In genomic region chr15:67097424-67097823, GRCh38 we compare ENCODE assay signal across 14 cellular contexts. TPM values are rescaled to one million over a fixed set of nuclear protein-coding genes. Genes with fewer than 3 reads are reported as not detected.
DNase-seq lines count a peak whose midpoint lies in the region; ATAC-seq and TF ChIP-seq lines count a peak whose summit lies in the region.
"Had no signal": no experiment of that assay in that cellular context is flagged by ENCODE, and none has a peak within 500 bp of the region (broad histone marks: within the 10 kb centered on the region; RNA-seq: fewer than 3 reads in every experiment).

No MANE protein-coding gene starts in this region.

- 95 to 100% methylated on average over 4 of the region's 4 CpGs for WGBS in esophagus squamous epithelium, 2 donors

- no peaks in the 10 kb centered on the region for H3K27me3 Mint-ChIP-seq in activated CD4-positive, alpha-beta T cell treated with anti-CD3 and anti-CD28 coated beads, Interleukin-2, amount 10 ng/mL, durations not matched to agents 24 days and 14 days

- TF ChIP-seq CTCF in RWPE2 (IDR thresholded peaks at IDR 0.05; ENCODE audit: poor library complexity, severe bottlenecking) (no peak), esophagus squamous epithelium (IDR thresholded peaks at IDR 0.05) (no peak), foreskin fibroblast (IDR thresholded peaks at IDR 0.05; ENCODE audit: low read depth, low read length) (no peak)

- ATAC-seq in RWPE2 (ENCODE audit: low read depth), result no peak
- ATAC-seq in stimulated activated effector memory CD8-positive, alpha-beta T cell treated with anti-CD3 and anti-CD28 coated beads, Interleukin-12 subunit alpha, Interleukin-12 subunit beta, amount 100 ng/mL, for 72 hours, result no peak

- intact Hi-C loops in activated CD4-positive, alpha-beta T cell treated with anti-CD3 and anti-CD28 coated beads, Interleukin-2, amount 10 ng/mL, durations not matched to agents 24 days and 14 days (cut with micrococcal nuclease), result no loop called here
- intact Hi-C loops in esophagus squamous epithelium (cut with DNase I), result no loop called here

- no peaks in the 10 kb centered on the region for H3K27me3 ChIP-seq in RWPE2 (ENCODE audit: insufficient read depth, poor library complexity, severe bottlenecking)
- no peaks in the 10 kb centered on the region for H3K27me3 ChIP-seq in esophagus squamous epithelium

- H3K4me1 ChIP-seq in RWPE2 (ENCODE audit: insufficient read depth, poor library complexity, severe bottlenecking) (peaks cover 79% of the 10 kb centered on the region), esophagus squamous epithelium (peaks cover 32 to 93% (median 63%) of the 10 kb centered on the region in 3 donors)

- peak overlapping the region; percentile 95 for H3K27ac Mint-ChIP-seq in activated CD4-positive, alpha-beta T cell treated with anti-CD3 and anti-CD28 coated beads, Interleukin-2, amount 10 ng/mL, durations not matched to agents 24 days and 14 days
- H3K27ac Mint-ChIP-seq in stimulated activated effector memory CD8-positive, alpha-beta T cell treated with anti-CD3 and anti-CD28 coated beads, Interleukin-12 subunit alpha, Interleukin-12 subunit beta, amount 100 ng/mL, for 72 hours, result peak overlapping the region; percentile 95

- H3K36me3 ChIP-seq in RWPE2 (ENCODE audit: low read depth), result peaks cover 59% of the 10 kb centered on the region
- H3K36me3 ChIP-seq in esophagus squamous epithelium, result peaks cover 0 to 37% (median 0%) of the 10 kb centered on the region in 3 donors

- H3K4me3 ChIP-seq in RWPE2 (ENCODE audit: severe bottlenecking) (no peak overlapping the region), esophagus squamous epithelium (no peak overlapping the region), foreskin fibroblast (ENCODE audit: low read depth in 1 of 2, low read length in 2 of 2) (no peak overlapping the region)

- peak overlapping the region; percentile 86 for H3K4me3 Mint-ChIP-seq in activated CD4-positive, alpha-beta T cell treated with anti-CD3 and anti-CD28 coated beads, Interleukin-2, amount 10 ng/mL, durations not matched to agents 24 days and 14 days
- no peak overlapping the region for H3K4me3 Mint-ChIP-seq in stimulated activated effector memory CD8-positive, alpha-beta T cell treated with anti-CD3 and anti-CD28 coated beads, Interleukin-12 subunit alpha, Interleukin-12 subunit beta, amount 100 ng/mL, for 72 hours

- H3K27ac ChIP-seq in RWPE2 (ENCODE audit: poor library complexity, severe bottlenecking) (peak overlapping the region; percentile 64), esophagus squamous epithelium (peak overlapping the region; percentile 78 to 89 (median 84))
- H3K27ac ChIP-seq: VCaP had no signal

- H3K9me3 ChIP-seq in RWPE2 (ENCODE audit: severe bottlenecking) (no peaks in the 10 kb centered on the region), esophagus squamous epithelium (no peaks in the 10 kb centered on the region)

- H3K4me1 Mint-ChIP-seq in activated CD4-positive, alpha-beta T cell treated with anti-CD3 and anti-CD28 coated beads, Interleukin-2, amount 10 ng/mL, durations not matched to agents 24 days and 14 days, result peaks cover 70% of the 10 kb centered on the region
- H3K4me1 Mint-ChIP-seq in stimulated activated effector memory CD8-positive, alpha-beta T cell treated with anti-CD3 and anti-CD28 coated beads, Interleukin-12 subunit alpha, Interleukin-12 subunit beta, amount 100 ng/mL, for 72 hours, result peaks cover 70% of the 10 kb centered on the region

- no peak for DNase-seq in activated CD4-positive, alpha-beta T cell treated with anti-CD3 and anti-CD28 coated beads, Interleukin-2, amount 10 ng/mL, durations not matched to agents 24 days and 14 days
- DNase-seq in activated CD4-positive, alpha-beta T cell treated with anti-CD3 and anti-CD28 coated beads, Interleukin-2, amount 50 U/mL, for 48 hours, result no peak
- no peak for DNase-seq in RWPE2 (ENCODE audit: low spot score)
- DNase-seq in esophagus squamous epithelium (lab: John Stamatoyannopoulos, UW), result no peak
- no peak for DNase-seq in stimulated activated effector memory CD8-positive, alpha-beta T cell treated with anti-CD3 and anti-CD28 coated beads, Interleukin-12 subunit alpha, Interleukin-12 subunit beta, amount 100 ng/mL, for 72 hours (ENCODE audit: low spot score in 2 of 2)
- DNase-seq in iPS-NIHi7 (ENCODE audit: extremely low spot score), result no peak
- DNase-seq in GM03348 (ENCODE audit: low spot score), result no peak
- no peak for DNase-seq in foreskin fibroblast
- DNase-seq: ACHN; activated gamma-delta T cell; dermis blood vessel endothelial cell; NCI-H2227 treated with DMSO at 0.1 percent for 48 hours; stimulated activated CD4-positive, alpha-beta T cell treated with anti-CD3 and anti-CD28 coated beads, Interleukin-4, amount 100 ng/mL, for 24 hours had no signal

- TF ChIP-seq POLR2A in esophagus squamous epithelium (IDR thresholded peaks at IDR 0.05), result no peak

- peaks cover 4% of the 10 kb centered on the region for H3K9me3 Mint-ChIP-seq in activated CD4-positive, alpha-beta T cell treated with anti-CD3 and anti-CD28 coated beads, Interleukin-2, amount 10 ng/mL, durations not matched to agents 24 days and 14 days
- no peaks in the 10 kb centered on the region for H3K9me3 Mint-ChIP-seq in stimulated activated effector memory CD8-positive, alpha-beta T cell treated with anti-CD3 and anti-CD28 coated beads, Interleukin-12 subunit alpha, Interleukin-12 subunit beta, amount 100 ng/mL, for 72 hours

- peaks cover 56% of the 10 kb centered on the region for H3K36me3 Mint-ChIP-seq in activated CD4-positive, alpha-beta T cell treated with anti-CD3 and anti-CD28 coated beads, Interleukin-2, amount 10 ng/mL, durations not matched to agents 24 days and 14 days (ENCODE audit: low read depth)
- H3K36me3 Mint-ChIP-seq in stimulated activated effector memory CD8-positive, alpha-beta T cell treated with anti-CD3 and anti-CD28 coated beads, Interleukin-12 subunit alpha, Interleukin-12 subunit beta, amount 100 ng/mL, for 72 hours, result peaks cover 43% of the 10 kb centered on the region

RNA-seq across cellular contexts. Expression of gene SMAD3, which starts 32.0 kb away (rescaled TPM):
- total RNA-seq in activated CD4-positive, alpha-beta T cell treated with anti-CD3 and anti-CD28 coated beads, Interleukin-2, amount 10 ng/mL, durations not matched to agents 24 days and 14 days, result 59.9 and 61.6 TPM in 2 replicates
- total RNA-seq in esophagus squamous epithelium, result 100 to 1,000 TPM in 2 of 4 donors, 10 to 100 TPM in 2; 70.8 to 134 (median 105) TPM
